Comparison of ENCODE assay signal across 26 cellular contexts in the genomic region with DNA sequence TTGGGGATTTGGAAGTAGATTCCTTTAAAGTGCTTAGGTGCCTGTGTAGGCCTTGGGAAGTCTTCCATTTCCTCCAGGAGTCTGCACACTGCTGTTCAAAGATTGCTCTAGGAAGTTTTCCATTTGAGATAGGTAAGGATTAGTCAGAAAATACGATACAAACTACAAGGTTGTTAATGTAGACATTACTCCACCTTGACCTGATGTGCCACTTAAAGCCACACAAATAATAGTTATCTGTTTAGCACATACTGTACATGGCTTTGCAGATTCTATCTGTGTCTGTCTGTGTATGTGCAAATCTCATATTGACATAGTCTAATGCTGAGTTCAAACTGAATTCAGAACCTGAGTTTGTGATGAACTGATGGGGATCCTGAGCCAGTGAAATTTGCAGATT.
"Had no signal": no experiment of that assay in that cellular context is flagged by ENCODE, and none has a peak within 500 bp of the region (broad histone marks: within the 10 kb centered on the region; RNA-seq: fewer than 3 reads in every experiment).

No MANE protein-coding gene starts in this region.

- H3K79me2 ChIP-seq: parathyroid adenoma had no signal

- H3K9me3 ChIP-seq: adrenal gland, gastrocnemius medialis, psoas muscle, stomach had no signal

- H3K27me3 ChIP-seq: adrenal gland, brain microvascular endothelial cell, gastrocnemius medialis, stomach, tibial nerve had no signal

- H2AFZ ChIP-seq: parathyroid adenoma had no signal

- H3K4me3 ChIP-seq: adrenal gland, coronary artery, dorsolateral prefrontal cortex, gastrocnemius medialis, psoas muscle, stomach, tibial nerve had no signal

- H3K9ac ChIP-seq: parathyroid adenoma had no signal

- H3K4me1 ChIP-seq: adrenal gland, parathyroid adenoma, tibial nerve had no signal

- DNase-seq: activated CD4-positive, alpha-beta T cell treated with anti-CD3 and anti-CD28 coated beads for 1 hour; activated CD4-positive, alpha-beta T cell treated with anti-CD3 and anti-CD28 coated beads, Interleukin-2, amount 50 U/mL, for 1 hour; activated CD8-positive, alpha-beta T cell treated with anti-CD3 and anti-CD28 coated beads for 36 hours; activated effector memory CD4-positive, alpha-beta T cell treated with Interleukin-2 at 50 U/mL for 16 hours; activated naive CD4-positive, alpha-beta T cell treated with anti-CD3 and anti-CD28 coated beads for 36 hours; activated naive CD8-positive, alpha-beta T cell treated with anti-CD3 and anti-CD28 coated beads for 36 hours; adrenal gland; aorta; brain microvascular endothelial cell; dorsolateral prefrontal cortex; effector memory CD8-positive, alpha-beta T cell; erythroblast; gastrocnemius medialis; hippocampal formation; immature natural killer cell; naive B cell; nephron progenitor cell; psoas muscle; stimulated activated CD4-positive, alpha-beta T cell treated with anti-CD3 and anti-CD28 coated beads, Interleukin-15, amount 100 ng/mL, for 24 hours; stimulated activated CD4-positive, alpha-beta T cell treated with anti-CD3 and anti-CD28 coated beads, Interleukin-2, amount 100 ng/mL, for 24 hours; stimulated activated naive B cell treated with anti-CD40 and anti-IgM and Interleukin-4, amounts not matched to agents 10 μg/mL and 1 μg/mL and 100 μg/mL, for 72 hours; stomach; T-helper 2 cell had no signal

- H3K36me3 ChIP-seq: adrenal gland, brain microvascular endothelial cell, gastrocnemius medialis, stomach, tibial nerve had no signal

- H3K27ac ChIP-seq: adrenal gland, brain microvascular endothelial cell, coronary artery, dorsolateral prefrontal cortex, gastrocnemius medialis, parathyroid adenoma, psoas muscle, tibial nerve had no signal
